ENCODE assay signal across 12 cellular contexts in the genomic region with DNA sequence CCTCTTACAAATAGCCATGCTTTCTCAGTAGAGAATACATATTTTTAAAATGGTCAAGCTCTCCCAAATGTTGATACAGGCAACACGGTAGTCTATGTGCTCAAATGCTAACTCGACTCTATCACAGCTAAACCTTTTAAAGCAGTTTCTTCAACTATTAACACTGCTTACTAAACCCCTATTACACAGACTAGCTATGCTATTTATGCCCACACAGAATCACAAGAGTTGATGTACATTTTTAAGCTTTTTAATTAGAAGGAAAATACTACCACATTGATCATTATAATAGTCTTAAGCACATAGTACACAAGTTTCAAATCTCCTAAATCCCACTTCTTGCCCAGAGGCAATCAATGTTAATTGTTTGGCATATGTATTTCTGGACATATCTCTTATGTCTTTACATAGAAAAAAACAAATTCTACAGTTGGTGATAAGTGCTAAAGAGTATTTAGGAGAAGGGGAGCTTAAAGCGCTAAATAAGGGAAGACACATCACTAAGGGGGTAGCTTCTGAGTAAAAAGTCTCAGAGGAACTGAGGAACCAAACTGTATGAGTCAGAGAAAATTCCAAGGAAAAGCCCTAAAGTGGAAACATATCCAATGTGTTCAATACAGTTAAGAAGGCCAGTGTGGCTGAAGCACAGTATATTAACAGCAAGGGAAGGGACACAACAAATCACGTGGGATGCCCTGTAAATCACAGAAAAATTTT. TPM values are rescaled to one million over a fixed set of nuclear protein-coding genes. Genes with fewer than 3 reads are reported as not detected.
A peak's percentile ranks its signal among the peaks of the same experiment; 100 is the strongest.
DNase-seq lines count a peak whose midpoint lies in the region; ATAC-seq, FAIRE-seq and TF ChIP-seq lines count a peak whose summit lies in the region.
"Had no signal": no experiment of that assay in that cellular context is flagged by ENCODE, and none has a peak within 500 bp of the region (broad histone marks: within the 10 kb centered on the region; RNA-seq: fewer than 3 reads in every experiment).

No MANE protein-coding gene starts in this region.

- DNase-seq in CD1c-positive myeloid dendritic cell (ENCODE audit: extremely low spot score): peak; percentile 75
- DNase-seq in H54 (ENCODE audit: insufficient read length, low spot score): no peak
- DNase-seq in activated naive CD8-positive, alpha-beta T cell treated with anti-CD3 and anti-CD28 coated beads, Interleukin-2, amount 10 ng/mL, durations not matched to agents 7 days and 5 days: no peak
- DNase-seq in naive B cell: no peak
- DNase-seq in NCI-H2196 treated with DMSO at 0.1 percent for 48 hours (lab: John Stamatoyannopoulos, UW; ENCODE audit: unreplicated experiment): no peak
- DNase-seq in NCI-H446 treated with DMSO at 0.1 percent for 48 hours (lab: John Stamatoyannopoulos, UW): no peak
- DNase-seq in cortex of kidney (lab: John Stamatoyannopoulos, UW): no peak
- no peak for DNase-seq in iPS-NIHi7 (ENCODE audit: extremely low spot score)
- DNase-seq: activated naive CD4-positive, alpha-beta T cell treated with anti-CD3 and anti-CD28 coated beads, Interleukin-2, amount 50 U/mL, for 16 hours; GDM1 had no signal

- peak; percentile 53 for FAIRE-seq in H54 (lab: Jason Lieb, UNC)

- ATAC-seq in activated naive CD8-positive, alpha-beta T cell treated with anti-CD3 and anti-CD28 coated beads, Interleukin-2, amount 10 ng/mL, durations not matched to agents 7 days and 5 days (ENCODE audit: low read depth): no peak
- no peak for ATAC-seq in naive B cell (ENCODE audit: low read depth in 2 of 2)

- H3K4me3 Mint-ChIP-seq in activated naive CD8-positive, alpha-beta T cell treated with anti-CD3 and anti-CD28 coated beads, Interleukin-2, amount 10 ng/mL, durations not matched to agents 7 days and 5 days: peak overlapping the region; percentile 13
- H3K4me3 Mint-ChIP-seq in naive B cell: peak overlapping the region in 4 of 8 donors; percentile 22 to 28 (median 24)

- no peak for TF ChIP-seq POLR2A in H54 (IDR thresholded peaks at IDR 0.05; ENCODE audit: low read depth, low read length)

- H3K27me3 Mint-ChIP-seq in activated naive CD8-positive, alpha-beta T cell treated with anti-CD3 and anti-CD28 coated beads, Interleukin-2, amount 10 ng/mL, durations not matched to agents 7 days and 5 days: no peaks in the 10 kb centered on the region
- no peaks in the 10 kb centered on the region for H3K27me3 Mint-ChIP-seq in naive B cell

- peaks cover 51% of the 10 kb centered on the region for H3K36me3 Mint-ChIP-seq in activated naive CD8-positive, alpha-beta T cell treated with anti-CD3 and anti-CD28 coated beads, Interleukin-2, amount 10 ng/mL, durations not matched to agents 7 days and 5 days
- peaks cover 6 to 10% of the 10 kb centered on the region in 2 donors for H3K36me3 Mint-ChIP-seq in naive B cell

- H3K27ac Mint-ChIP-seq in activated naive CD8-positive, alpha-beta T cell treated with anti-CD3 and anti-CD28 coated beads, Interleukin-2, amount 10 ng/mL, durations not matched to agents 7 days and 5 days: peak overlapping the region; percentile 47
- H3K27ac Mint-ChIP-seq in naive B cell: peak overlapping the region in 5 of 6 donors; percentile 12 to 72 (median 55)

- H3K9me3 Mint-ChIP-seq in activated naive CD8-positive, alpha-beta T cell treated with anti-CD3 and anti-CD28 coated beads, Interleukin-2, amount 10 ng/mL, durations not matched to agents 7 days and 5 days: no peaks in the 10 kb centered on the region
- H3K9me3 Mint-ChIP-seq in naive B cell: no peaks in the 10 kb centered on the region

- POLR2A ChIA-PET in activated naive CD8-positive, alpha-beta T cell treated with anti-CD3 and anti-CD28 coated beads, Interleukin-2, amount 10 ng/mL, durations not matched to agents 7 days and 5 days (lab: Charles Lee): interaction anchor here (0.6 to 3.4 kb wide), 6 partner anchors 10 to 1272 kb away, joined by 3 to 17 read pairs (median 4); a partner anchor contains a TSS

- H3K4me1 Mint-ChIP-seq in activated naive CD8-positive, alpha-beta T cell treated with anti-CD3 and anti-CD28 coated beads, Interleukin-2, amount 10 ng/mL, durations not matched to agents 7 days and 5 days: peaks cover 48% of the 10 kb centered on the region
- H3K4me1 Mint-ChIP-seq in naive B cell: peaks cover 41 to 73% (median 43%) of the 10 kb centered on the region in 3 donors

RNA-seq across cellular contexts. Expression of a gene that starts 13.7 kb away (rescaled TPM):
- 100 to 1,000 TPM; 658 to 677 TPM for total RNA-seq in activated naive CD8-positive, alpha-beta T cell treated with anti-CD3 and anti-CD28 coated beads, Interleukin-2, amount 10 ng/mL, durations not matched to agents 7 days and 5 days
- polyA plus RNA-seq in naive B cell (ENCODE audit: low read depth in 6 of 6): 1,000 to 10,000 TPM in 2 of 6 donors, 100 to 1,000 TPM in 4; 797 to 1,243 (median 873) TPM

RNA-seq across cellular contexts. Expression of a gene that starts 24.3 kb away (rescaled TPM):
- not detected for total RNA-seq in activated naive CD8-positive, alpha-beta T cell treated with anti-CD3 and anti-CD28 coated beads, Interleukin-2, amount 10 ng/mL, durations not matched to agents 7 days and 5 days
- under 1 TPM in 1 of 6 donors, not detected in 5; 0.26 TPM for polyA plus RNA-seq in naive B cell (ENCODE audit: low read depth in 6 of 6)
- total RNA-seq: esophagus muscularis mucosa; T-helper 2 cell treated with Interferon-gamma antibody and Interleukin-4, amounts not matched to agents 100 ng/mL and 5 ng/mL, for 36 hours had no signal
